Comparison of ENCODE assay signal across 8 cellular contexts in the genomic region with DNA sequence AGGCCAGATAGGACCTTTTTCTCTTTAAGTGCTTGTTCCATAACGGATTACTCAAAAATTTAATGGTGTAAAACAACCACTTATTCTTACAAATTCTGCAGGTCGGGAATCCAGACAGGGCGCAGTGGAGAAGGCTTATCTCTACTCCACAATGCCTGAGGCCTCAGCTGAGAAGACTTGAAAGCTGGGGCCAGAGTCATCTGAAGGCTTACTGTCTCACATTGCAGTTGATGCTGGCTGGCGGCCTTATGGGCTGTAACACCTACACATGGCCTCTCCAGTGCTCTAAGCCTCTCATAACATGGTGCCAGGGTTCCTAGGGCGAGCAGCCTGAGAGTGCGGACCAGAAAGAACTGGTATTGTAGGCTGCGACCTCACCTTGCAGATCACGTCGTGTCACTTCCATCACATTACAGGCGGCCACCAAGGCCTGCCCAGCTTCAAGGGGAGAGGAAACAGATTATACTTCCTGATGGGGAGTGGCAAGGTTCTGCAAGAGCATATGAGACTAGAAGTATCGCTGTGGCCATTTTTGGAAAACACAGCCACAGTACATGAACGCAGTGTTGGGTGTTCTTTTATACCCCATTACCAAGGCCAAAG. TPM values are rescaled to one million over a fixed set of nuclear protein-coding genes. Genes with fewer than 3 reads are reported as not detected.
DNase-seq lines count a peak whose midpoint lies in the region; ATAC-seq and TF ChIP-seq lines count a peak whose summit lies in the region.

No MANE protein-coding gene starts in this region.

- no peak overlapping the region for H3K4me2 ChIP-seq in mammary epithelial cell (ENCODE audit: insufficient read depth, low read depth, low read length)

- CTCF ChIA-PET in mammary epithelial cell (lab: Charles Lee; ENCODE audit: low non-redundant PET) = interaction anchor here (1.0 kb wide), 1 partner anchor 46 kb away, joined by 9 read pairs; no protein-coding TSS in a partner anchor

- no peaks in the 10 kb centered on the region for H3K36me3 ChIP-seq in breast epithelium
- H3K36me3 ChIP-seq in mammary epithelial cell (ENCODE audit: insufficient read depth, low read length) = no peaks in the 10 kb centered on the region
- no peaks in the 10 kb centered on the region for H3K36me3 ChIP-seq in left lung

- H3K9me3 Mint-ChIP-seq in type B pancreatic cell = peaks cover 10% of the 10 kb centered on the region

- H3K4me3 ChIP-seq in breast epithelium = no peak overlapping the region
- H3K4me3 ChIP-seq in mammary epithelial cell (replicated peaks in 1 of 3; ENCODE audit: insufficient read depth in 1 of 3, low read depth in 2 of 3, low read length in 3 of 3) = no peak overlapping the region
- no peak overlapping the region for H3K4me3 ChIP-seq in left lung

- H3K36me3 Mint-ChIP-seq in type B pancreatic cell = peaks cover 4% of the 10 kb centered on the region

- H3K9ac ChIP-seq in mammary epithelial cell (ENCODE audit: insufficient read depth, low read length) = no peak overlapping the region

- peak overlapping the region; percentile 95 to 97 for H3K27ac ChIP-seq in breast epithelium
- H3K27ac ChIP-seq in mammary epithelial cell (ENCODE audit: insufficient read depth, low read depth, low read length) = no peak overlapping the region
- H3K27ac ChIP-seq in left lung = peak overlapping the region; percentile 39 to 53

- no peak for TF ChIP-seq POLR2A in breast epithelium (IDR thresholded peaks at IDR 0.05)

- no peaks in the 10 kb centered on the region for H4K20me1 ChIP-seq in mammary epithelial cell (ENCODE audit: insufficient read depth, low read length)

- peak overlapping the region; percentile 25 for H3K27ac Mint-ChIP-seq in type B pancreatic cell

- H3K9me3 ChIP-seq in breast epithelium (no peaks in the 10 kb centered on the region), mammary epithelial cell (replicated peaks; ENCODE audit: insufficient read depth, low read length) (no peaks in the 10 kb centered on the region), left lung (no peaks in the 10 kb centered on the region)

- H3K4me1 ChIP-seq in breast epithelium (peaks cover 7 to 43% of the 10 kb centered on the region in 2 donors), mammary epithelial cell (ENCODE audit: insufficient read depth, low read length) (peaks cover 54% of the 10 kb centered on the region), left lung (peaks cover 49 to 82% of the 10 kb centered on the region in 2 donors)

- no peak overlapping the region for H3K4me3 Mint-ChIP-seq in type B pancreatic cell

- dilution Hi-C loops in mammary epithelial cell (cut with HindIII; ENCODE audit: low sequenced_read_pairs) = no loop called here

- H3K4me1 Mint-ChIP-seq in type B pancreatic cell (ENCODE audit: unreplicated experiment) = peaks cover 50% of the 10 kb centered on the region

- no peaks in the 10 kb centered on the region for H3K27me3 ChIP-seq in breast epithelium
- no peaks in the 10 kb centered on the region for H3K27me3 ChIP-seq in mammary epithelial cell (ENCODE audit: insufficient read depth, low read length)
- H3K27me3 ChIP-seq in left lung = no peaks in the 10 kb centered on the region

- no peak overlapping the region for H2AFZ ChIP-seq in mammary epithelial cell (ENCODE audit: low read depth, low read length)

- intact Hi-C loops in breast epithelium (cut with DNase I; ENCODE audit: low total_unique reads) = no loop called here
- intact Hi-C loops in mammary epithelial cell (cut with micrococcal nuclease) = no loop called here
- intact Hi-C loops in left lung (cut with DNase I) = no loop called here

- TF ChIP-seq CTCF in breast epithelium (IDR thresholded peaks at IDR 0.05) = no peak
- TF ChIP-seq CTCF in mammary epithelial cell (conservative IDR thresholded peaks at IDR 0.05 in 1 of 2, IDR thresholded peaks at IDR 0.05 in 1 of 2; ENCODE audit: extremely low read depth in 1 of 2, insufficient read depth in 1 of 2, low read depth in 1 of 2, low read length in 2 of 2) = no peak
- TF ChIP-seq CTCF in left lung (IDR thresholded peaks at IDR 0.05) = no peak
- TF ChIP-seq CTCF in type B pancreatic cell (conservative IDR thresholded peaks at IDR 0.05) = no peak

- no TSS peak for BruUV-seq in mammary epithelial cell (replicated peaks; lab: Mats Ljungman, UMichigan)

- DNase-seq in breast epithelium (ENCODE audit: low spot score in 2 of 2) (no peak), mammary epithelial cell (no peak), UCSD-AML1 (lab: John Stamatoyannopoulos, UW; ENCODE audit: unreplicated experiment) (peak; percentile 53), left lung (no peak), type B pancreatic cell (ENCODE audit: extremely low spot score, unreplicated experiment) (no peak), NCI-H446 (lab: John Stamatoyannopoulos, UW) (no peak), GM19240 (ENCODE audit: insufficient read length, low spot score) (no peak)
- DNase-seq in stimulated activated CD4-positive, alpha-beta T cell treated with anti-CD3 and anti-CD28 coated beads, Interleukin-2, amount 100 ng/mL, for 48 hours = no peak

- in situ Hi-C loops in mammary epithelial cell (cut with MboI; ENCODE audit: low sequenced_read_pairs in 2 of 2) = no loop called here

- WGBS in mammary epithelial cell (ENCODE audit: low coverage, missing lambda C conversion rate) = 79% methylated on average over 8 of the region's 12 CpGs

- H3K79me2 ChIP-seq in mammary epithelial cell (ENCODE audit: insufficient read depth, low read length) = peaks cover 90% of the 10 kb centered on the region

- ATAC-seq in left lung = no peak

- H3K27me3 Mint-ChIP-seq in type B pancreatic cell = peaks cover 5% of the 10 kb centered on the region

RNA-seq across cellular contexts. Expression of gene CMTM7, which starts 32.4 kb away (rescaled TPM):
- total RNA-seq in breast epithelium (100 to 1,000 TPM in 1 of 3 donors, 10 to 100 TPM in 2; 16.8 to 111 (median 58.0) TPM), mammary epithelial cell (10 to 100 TPM; 35.8 to 62.1 TPM), left lung (10 to 100 TPM; 46.7 to 50.4 TPM), type B pancreatic cell (ENCODE audit: low replicate concordance) (8.2 and 20.4 TPM in 2 replicates)
- polyA plus RNA-seq in mammary epithelial cell = 78.0 TPM
- polyA minus RNA-seq in mammary epithelial cell = 105 TPM
